In genomic region chr14:100419856-100420255, GRCh38 we compare ENCODE assay signal across 17 cellular contexts. TPM values are rescaled to one million over a fixed set of nuclear protein-coding genes. Genes with fewer than 3 reads are reported as not detected.
A peak's percentile ranks its signal among the peaks of the same experiment; 100 is the strongest.
DNase-seq lines count a peak whose midpoint lies in the region; ATAC-seq and TF ChIP-seq lines count a peak whose summit lies in the region.
"Had no signal": no experiment of that assay in that cellular context is flagged by ENCODE, and none has a peak within 500 bp of the region (broad histone marks: within the 10 kb centered on the region; RNA-seq: fewer than 3 reads in every experiment).

No MANE protein-coding gene starts in this region.

- no peaks in the 10 kb centered on the region for H3K27me3 ChIP-seq in DND-41 (ENCODE audit: insufficient read depth, low read length, poor library complexity)
- H3K27me3 ChIP-seq: pancreas had no signal

- H2AFZ ChIP-seq in DND-41 (ENCODE audit: low read depth, low read length): no peak overlapping the region

- H3K27me3 Mint-ChIP-seq in chondrocyte (ENCODE audit: low read depth): no peaks in the 10 kb centered on the region
- peaks cover 11% of the 10 kb centered on the region for H3K27me3 Mint-ChIP-seq in nephron progenitor cell (ENCODE audit: low read depth, poor library complexity)
- H3K27me3 Mint-ChIP-seq: stimulated activated naive CD8-positive, alpha-beta T cell treated with anti-CD3 and anti-CD28 coated beads, Interleukin-15, Interleukin-2, amounts not matched to agents 100 ng/mL and 50 ng/mL, for 24 hours had no signal

- H3K9ac ChIP-seq in DND-41 (ENCODE audit: low read depth, low read length): no peak overlapping the region

- TF ChIP-seq CTCF in DND-41 (IDR thresholded peaks at IDR 0.05; ENCODE audit: borderline replicate concordance, extremely low read depth, low read length, poor library complexity, severe bottlenecking): no peak
- peak; percentile 25 for TF ChIP-seq CTCF in HFF-Myc (IDR thresholded peaks at IDR 0.05; ENCODE audit: low read depth, low read length, missing control alignments)
- peak; percentile 36 for TF ChIP-seq CTCF in chondrocyte (IDR thresholded peaks at IDR 0.05)
- TF ChIP-seq CTCF in nephron progenitor cell (IDR thresholded peaks at IDR 0.05): peak; percentile 49

- no peaks in the 10 kb centered on the region for H3K36me3 ChIP-seq in DND-41 (ENCODE audit: insufficient read depth, low read length)
- H3K36me3 ChIP-seq: pancreas had no signal

- H3K79me2 ChIP-seq in DND-41 (ENCODE audit: insufficient read depth, low read length): peaks cover 17% of the 10 kb centered on the region; the same call in 1 of the 2 replicates

- peaks cover 30% of the 10 kb centered on the region for H3K4me1 ChIP-seq in DND-41 (ENCODE audit: insufficient read depth, low read length)
- H3K4me1 ChIP-seq: pancreas had no signal

- H3K4me2 ChIP-seq in DND-41 (ENCODE audit: insufficient read depth, low read length): no peak overlapping the region

- H3K4me1 Mint-ChIP-seq in chondrocyte (ENCODE audit: low read depth): peaks cover 61% of the 10 kb centered on the region
- peaks cover 31% of the 10 kb centered on the region for H3K4me1 Mint-ChIP-seq in nephron progenitor cell

- H3K9me3 ChIP-seq in DND-41 (ENCODE audit: insufficient read depth, low read length, severe bottlenecking): no peaks in the 10 kb centered on the region
- H3K9me3 ChIP-seq: mucosa of descending colon, pancreas had no signal

- H3K36me3 Mint-ChIP-seq in chondrocyte (ENCODE audit: low read depth): peaks cover 2% of the 10 kb centered on the region
- peaks cover 5% of the 10 kb centered on the region for H3K36me3 Mint-ChIP-seq in nephron progenitor cell (ENCODE audit: low read depth)

- ATAC-seq in DND-41 (ENCODE audit: insufficient read depth, low read depth) (no peak), GM18517 (IDR thresholded peaks at IDR 0.05; ENCODE audit: unreplicated experiment) (no peak), HG03442 (IDR thresholded peaks at IDR 0.05; ENCODE audit: unreplicated experiment) (no peak), GM19328 (IDR thresholded peaks at IDR 0.05; ENCODE audit: unreplicated experiment) (no peak)
- ATAC-seq: pancreas had no signal

- H4K20me1 ChIP-seq in DND-41 (ENCODE audit: insufficient read depth, low read length): no peaks in the 10 kb centered on the region

- no peak overlapping the region for H3K4me3 ChIP-seq in DND-41 (ENCODE audit: low read depth in 1 of 2, low read length in 2 of 2)
- H3K4me3 ChIP-seq in HFF-Myc (replicated peaks; ENCODE audit: low read depth, low read length): no peak overlapping the region
- H3K4me3 ChIP-seq: mucosa of descending colon, pancreas had no signal

- H3K4me3 Mint-ChIP-seq in chondrocyte (ENCODE audit: unreplicated experiment): no peak overlapping the region
- H3K4me3 Mint-ChIP-seq in nephron progenitor cell: no peak overlapping the region
- H3K4me3 Mint-ChIP-seq: stimulated activated naive CD8-positive, alpha-beta T cell treated with anti-CD3 and anti-CD28 coated beads, Interleukin-15, Interleukin-2, amounts not matched to agents 100 ng/mL and 50 ng/mL, for 24 hours had no signal

- H3K27ac Mint-ChIP-seq in chondrocyte (ENCODE audit: unreplicated experiment) (peak overlapping the region; percentile 24), nephron progenitor cell (no peak overlapping the region)
- H3K27ac Mint-ChIP-seq: stimulated activated naive CD8-positive, alpha-beta T cell treated with anti-CD3 and anti-CD28 coated beads, Interleukin-15, Interleukin-2, amounts not matched to agents 100 ng/mL and 50 ng/mL, for 24 hours had no signal

- H3K27ac ChIP-seq in DND-41 (ENCODE audit: low read length): peak overlapping the region; percentile 22; the same call in 1 of the 2 replicates
- H3K27ac ChIP-seq: pancreas had no signal

- no peaks in the 10 kb centered on the region for H3K9me3 Mint-ChIP-seq in chondrocyte (ENCODE audit: low read depth)
- no peaks in the 10 kb centered on the region for H3K9me3 Mint-ChIP-seq in nephron progenitor cell
- H3K9me3 Mint-ChIP-seq: stimulated activated naive CD8-positive, alpha-beta T cell treated with anti-CD3 and anti-CD28 coated beads, Interleukin-15, Interleukin-2, amounts not matched to agents 100 ng/mL and 50 ng/mL, for 24 hours had no signal

- DNase-seq in DND-41 (no peak), HFF-Myc (ENCODE audit: extremely low read depth, low read depth) (no peak), chondrocyte (ENCODE audit: low spot score) (no peak), nephron progenitor cell (peak; percentile 31), SIG-M5 treated with dmso at 0.1 percent for 504 hours (lab: John Stamatoyannopoulos, UW; ENCODE audit: unreplicated experiment) (no peak)
- DNase-seq: activated CD4-positive, alpha-beta T cell treated with anti-CD3 and anti-CD28 coated beads for 48 hours; erythroblast; Kasumi-1; kidney; mucosa of descending colon; NCI-H1694; NCI-H526 treated with DMSO at 0.1 percent for 48 hours; pancreas had no signal

RNA-seq across cellular contexts. Expression of gene WDR25, which starts 43.6 kb away (rescaled TPM):
- 11.4 to 15.7 TPM (median 14.5 TPM) in 3 replicates for total RNA-seq in chondrocyte
